Comparison of ENCODE assay signal across 22 cellular contexts in the genomic region with DNA sequence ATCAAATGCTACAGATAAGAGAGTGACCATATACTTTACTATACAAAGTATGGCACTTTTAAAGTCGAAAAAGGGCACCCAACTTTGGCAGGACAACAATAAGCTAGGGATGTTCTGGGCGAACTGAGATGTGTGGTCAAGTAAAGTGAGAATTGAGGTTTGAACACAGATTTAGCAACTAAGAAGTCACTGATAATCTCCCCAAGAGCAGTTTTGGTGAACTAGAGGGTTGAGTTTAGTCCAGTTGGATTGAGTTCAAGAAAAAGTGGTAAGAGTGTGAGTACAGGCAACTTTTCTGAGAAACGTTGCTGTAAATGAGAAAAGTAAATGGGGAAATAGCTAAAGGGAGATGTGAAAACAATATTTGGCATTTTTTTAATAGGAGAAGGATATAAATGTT.
A peak's percentile ranks its signal among the peaks of the same experiment; 100 is the strongest.
DNase-seq lines count a peak whose midpoint lies in the region; ATAC-seq and TF ChIP-seq lines count a peak whose summit lies in the region.
"Had no signal": no experiment of that assay in that cellular context is flagged by ENCODE, and none has a peak within 500 bp of the region (broad histone marks: within the 10 kb centered on the region; RNA-seq: fewer than 3 reads in every experiment).

No MANE protein-coding gene starts in this region.

- H3F3A ChIP-seq in GM23338 (replicated peaks; ENCODE audit: low read depth) (no peaks in the 10 kb centered on the region), MM.1S (ENCODE audit: insufficient read depth, low read length) (peaks cover 44% of the 10 kb centered on the region)

- H3K79me2 ChIP-seq in GM23338 (replicated peaks; ENCODE audit: insufficient read depth) (no peaks in the 10 kb centered on the region), MM.1S (ENCODE audit: low read length) (no peaks in the 10 kb centered on the region)

- H4K20me1 ChIP-seq in GM23338 (replicated peaks; ENCODE audit: insufficient read depth) (no peaks in the 10 kb centered on the region), MM.1S (ENCODE audit: insufficient read depth, low read length) (no peaks in the 10 kb centered on the region)
- H4K20me1 ChIP-seq: BLaER1 had no signal

- no peaks in the 10 kb centered on the region for H3K36me3 ChIP-seq in GM23338 (ENCODE audit: insufficient read depth)
- no peaks in the 10 kb centered on the region for H3K36me3 ChIP-seq in MM.1S (replicated peaks; ENCODE audit: insufficient read depth, low read length)
- H3K36me3 ChIP-seq in iPS-18a (ENCODE audit: control insufficient read depth, low read depth, low read length): no peaks in the 10 kb centered on the region
- H3K36me3 ChIP-seq: BLaER1 had no signal

- H3K27me3 ChIP-seq in GM23338 (ENCODE audit: insufficient read depth): no peaks in the 10 kb centered on the region
- H3K27me3 ChIP-seq in MM.1S (replicated peaks; ENCODE audit: insufficient read depth, low read length): no peaks in the 10 kb centered on the region
- no peaks in the 10 kb centered on the region for H3K27me3 ChIP-seq in iPS-18a (ENCODE audit: control insufficient read depth, insufficient read depth, low read length)
- H3K27me3 ChIP-seq: BLaER1 had no signal

- H2AFZ ChIP-seq in GM23338 (no peak overlapping the region), MM.1S (ENCODE audit: low read length) (peak overlapping the region; percentile 38; the same call in 1 of the 2 replicates)

- no peak for ATAC-seq in GM23338
- ATAC-seq in T-helper 17 cell: no peak
- no peak for ATAC-seq in GM21825 (IDR thresholded peaks at IDR 0.05; ENCODE audit: unreplicated experiment)
- no peak for ATAC-seq in HG03439 (IDR thresholded peaks at IDR 0.05; ENCODE audit: unreplicated experiment)
- ATAC-seq: GM12878, HCT116 had no signal

- TF ChIP-seq CTCF in GM23338 (conservative IDR thresholded peaks at IDR 0.05; ENCODE audit: low read depth in 2 of 2): no peak
- TF ChIP-seq CTCF in MM.1S (IDR thresholded peaks at IDR 0.05; ENCODE audit: low read length): no peak

- H3K9me2 ChIP-seq in GM23338 (ENCODE audit: insufficient read depth) (no peaks in the 10 kb centered on the region), MM.1S (replicated peaks; ENCODE audit: insufficient read depth, low read length) (no peaks in the 10 kb centered on the region)

- peaks cover 7% of the 10 kb centered on the region for H3K27me3 Mint-ChIP-seq in GM23338 (ENCODE audit: insufficient read depth, low read depth, poor library complexity)
- peaks cover 27% of the 10 kb centered on the region for H3K27me3 Mint-ChIP-seq in T-helper 17 cell
- H3K27me3 Mint-ChIP-seq: CD4-positive, alpha-beta T cell had no signal

- H3K36me3 Mint-ChIP-seq in GM23338 (ENCODE audit: low read depth): peaks cover 43% of the 10 kb centered on the region
- peaks cover 6% of the 10 kb centered on the region for H3K36me3 Mint-ChIP-seq in T-helper 17 cell (ENCODE audit: low read depth)
- H3K36me3 Mint-ChIP-seq: CD8-positive, alpha-beta memory T cell had no signal

- H3K4me2 ChIP-seq in GM23338: no peak overlapping the region
- peak overlapping the region; percentile 69 for H3K4me2 ChIP-seq in MM.1S (ENCODE audit: low read depth, low read length)
- H3K4me2 ChIP-seq: BLaER1 had no signal

- H3K9me3 ChIP-seq in MM.1S (replicated peaks; ENCODE audit: insufficient read depth, low read length): no peaks in the 10 kb centered on the region
- no peaks in the 10 kb centered on the region for H3K9me3 ChIP-seq in T-helper 17 cell (ENCODE audit: control insufficient read depth, low read length, poor library complexity, severe bottlenecking)
- no peaks in the 10 kb centered on the region for H3K9me3 ChIP-seq in iPS-18a (ENCODE audit: control insufficient read depth, low read depth, low read length)
- H3K9me3 ChIP-seq: BLaER1 had no signal

- H3K4me3 Mint-ChIP-seq in GM23338 (peak overlapping the region; percentile 5; the same call in 1 of the 3 replicates), T-helper 17 cell (peak overlapping the region; percentile 57)
- H3K4me3 Mint-ChIP-seq: B cell; CD4-positive, alpha-beta T cell; CD8-positive, alpha-beta memory T cell had no signal

- H3K4me3 ChIP-seq in GM23338: no peak overlapping the region
- peak overlapping the region; percentile 33; the same call in 1 of the 2 replicates for H3K4me3 ChIP-seq in MM.1S (ENCODE audit: low read length)
- peak overlapping the region; percentile 37 for H3K4me3 ChIP-seq in iPS-18a (ENCODE audit: low read length)
- H3K4me3 ChIP-seq: BLaER1, GM12878 had no signal

- H3K27ac Mint-ChIP-seq in GM23338: no peak overlapping the region; the same call in 1 of the 2 replicates
- no peak overlapping the region for H3K27ac Mint-ChIP-seq in T-helper 17 cell
- H3K27ac Mint-ChIP-seq: B cell; CD4-positive, alpha-beta T cell had no signal

- no peak overlapping the region for H3K27ac ChIP-seq in GM23338 (ENCODE audit: low read depth)
- H3K27ac ChIP-seq in MM.1S (ENCODE audit: low read length): peak overlapping the region; percentile 33; the same call in 1 of the 2 replicates
- H3K27ac ChIP-seq in iPS-18a (ENCODE audit: low read length): peak overlapping the region; percentile 66
- H3K27ac ChIP-seq: 22Rv1, BLaER1, C4-2B had no signal

- H3K4me1 Mint-ChIP-seq in GM23338 (peaks cover 19% of the 10 kb centered on the region), T-helper 17 cell (peaks cover 12% of the 10 kb centered on the region)
- H3K4me1 Mint-ChIP-seq: B cell; CD8-positive, alpha-beta memory T cell had no signal

- DNase-seq in GM23338 (ENCODE audit: low spot score) (no peak), MM.1S (no peak), T-helper 17 cell (no peak), germinal center (ENCODE audit: low spot score) (no peak), CD1c-positive myeloid dendritic cell (ENCODE audit: extremely low spot score) (no peak)
- DNase-seq: CD4-positive, alpha-beta T cell; CD8-positive, alpha-beta memory T cell; DMS 273 treated with DMSO at 0.1 percent for 48 hours; DMS79; EL; GDM1; GOT3; H7 had no signal

- H3K9ac ChIP-seq in MM.1S (ENCODE audit: low read length): peak overlapping the region; percentile 15; the same call in 1 of the 2 replicates
- peak overlapping the region; percentile 36 for H3K9ac ChIP-seq in iPS-18a (ENCODE audit: low read length)
- H3K9ac ChIP-seq: BLaER1 had no signal

- peaks cover 43% of the 10 kb centered on the region for H3K9me3 Mint-ChIP-seq in GM23338
- H3K9me3 Mint-ChIP-seq: CD4-positive, alpha-beta T cell; CD8-positive, alpha-beta memory T cell had no signal

- H3K4me1 ChIP-seq in GM23338 (ENCODE audit: insufficient read depth) (peaks cover 13% of the 10 kb centered on the region; the same call in 1 of the 2 replicates), MM.1S (ENCODE audit: low read length) (peaks cover 53% of the 10 kb centered on the region), iPS-18a (ENCODE audit: control insufficient read depth, low read depth, low read length) (peaks cover 21% of the 10 kb centered on the region)
